8 cellular contexts compared by ENCODE assay signal in the genomic region with DNA sequence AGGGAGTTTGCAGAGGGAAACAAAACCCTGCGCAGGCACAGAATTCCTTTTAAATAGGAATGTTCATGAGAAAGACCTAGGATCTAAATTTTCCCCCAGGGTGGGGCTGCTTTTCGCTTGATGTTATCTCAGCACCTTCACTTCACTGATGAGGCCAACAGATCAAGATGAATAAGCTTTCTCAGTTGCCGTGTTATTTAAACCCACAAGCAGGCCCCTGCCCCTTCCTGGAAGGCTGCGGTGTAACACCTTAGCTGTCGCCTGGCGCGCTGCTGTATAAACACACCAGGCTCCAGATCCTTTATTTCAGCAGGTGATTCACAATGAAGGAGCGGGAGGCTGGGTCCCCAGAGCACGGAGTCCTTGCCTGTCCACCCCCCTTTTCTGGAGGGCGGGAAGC.
A peak's percentile ranks its signal among the peaks of the same experiment; 100 is the strongest.
DNase-seq lines count a peak whose midpoint lies in the region; ATAC-seq and TF ChIP-seq lines count a peak whose summit lies in the region.

No MANE protein-coding gene starts in this region.

- TF ChIP-seq CTCF in progenitor cell of endocrine pancreas (IDR thresholded peaks at IDR 0.05; ENCODE audit: unreplicated experiment), result no peak

- peak overlapping the region; percentile 61 for H3K27ac Mint-ChIP-seq in activated T-cell treated with anti-CD3 and anti-CD28 coated beads, Interleukin-2, amount 50 U/mL, for 72 hours
- peak overlapping the region; percentile 26 for H3K27ac Mint-ChIP-seq in progenitor cell of endocrine pancreas

- peak overlapping the region; percentile 78 to 83 for H3K4me3 Mint-ChIP-seq in activated T-cell treated with anti-CD3 and anti-CD28 coated beads, Interleukin-2, amount 50 U/mL, for 72 hours
- peak overlapping the region; percentile 9 for H3K4me3 Mint-ChIP-seq in progenitor cell of endocrine pancreas (ENCODE audit: low read depth)

- peaks cover 2 to 3% of the 10 kb centered on the region in 2 donors for H3K36me3 Mint-ChIP-seq in activated T-cell treated with anti-CD3 and anti-CD28 coated beads, Interleukin-2, amount 50 U/mL, for 72 hours (ENCODE audit: insufficient read depth in 2 of 2)
- H3K36me3 Mint-ChIP-seq in progenitor cell of endocrine pancreas (ENCODE audit: insufficient read depth), result no peaks in the 10 kb centered on the region

- ATAC-seq in activated T-cell treated with anti-CD3 and anti-CD28 coated beads, Interleukin-2, amount 50 U/mL, for 72 hours (replicated peaks in 1 of 2), result peak; percentile 98 to 99
- ATAC-seq in HG03135 (IDR thresholded peaks at IDR 0.05; ENCODE audit: unreplicated experiment), result no peak
- ATAC-seq in GM21786 (IDR thresholded peaks at IDR 0.05; ENCODE audit: unreplicated experiment), result no peak
- no peak for ATAC-seq in GM18520 (IDR thresholded peaks at IDR 0.05; ENCODE audit: unreplicated experiment)
- no peak for ATAC-seq in SK-N-SH treated with all-trans-retinoic acid at 6 μM for 48 hours

- H3K4me1 Mint-ChIP-seq in activated T-cell treated with anti-CD3 and anti-CD28 coated beads, Interleukin-2, amount 50 U/mL, for 72 hours (ENCODE audit: low read depth), result peaks cover 44% of the 10 kb centered on the region
- peaks cover 24% of the 10 kb centered on the region for H3K4me1 Mint-ChIP-seq in progenitor cell of endocrine pancreas (ENCODE audit: low read depth)

- H3K27me3 Mint-ChIP-seq in activated T-cell treated with anti-CD3 and anti-CD28 coated beads, Interleukin-2, amount 50 U/mL, for 72 hours (ENCODE audit: low read depth), result peaks cover 18% of the 10 kb centered on the region
- peaks cover 16% of the 10 kb centered on the region for H3K27me3 Mint-ChIP-seq in progenitor cell of endocrine pancreas

- H3K9me3 Mint-ChIP-seq in activated T-cell treated with anti-CD3 and anti-CD28 coated beads, Interleukin-2, amount 50 U/mL, for 72 hours, result no peaks in the 10 kb centered on the region
- H3K9me3 Mint-ChIP-seq in progenitor cell of endocrine pancreas (ENCODE audit: low read depth), result no peaks in the 10 kb centered on the region

- DNase-seq in CD1c-positive myeloid dendritic cell (ENCODE audit: extremely low spot score) (peak; percentile 25), NCI-H748 treated with DMSO at 0.1 percent for 48 hours (lab: John Stamatoyannopoulos, UW) (peak; percentile 84), progenitor cell of endocrine pancreas (ENCODE audit: low spot score, unreplicated experiment) (peak; percentile 28)
- peak; percentile 83 to 88 for DNase-seq in activated T-cell treated with anti-CD3 and anti-CD28 coated beads, Interleukin-2, amount 50 U/mL, for 72 hours

TF ChIP-seq in SK-N-SH treated with all-trans-retinoic acid at 6 μM for 48 hours, 23 proteins besides CTCF, POLR2A, EP300 and RAD21:
- TF ChIP-seq, protein P1, sequence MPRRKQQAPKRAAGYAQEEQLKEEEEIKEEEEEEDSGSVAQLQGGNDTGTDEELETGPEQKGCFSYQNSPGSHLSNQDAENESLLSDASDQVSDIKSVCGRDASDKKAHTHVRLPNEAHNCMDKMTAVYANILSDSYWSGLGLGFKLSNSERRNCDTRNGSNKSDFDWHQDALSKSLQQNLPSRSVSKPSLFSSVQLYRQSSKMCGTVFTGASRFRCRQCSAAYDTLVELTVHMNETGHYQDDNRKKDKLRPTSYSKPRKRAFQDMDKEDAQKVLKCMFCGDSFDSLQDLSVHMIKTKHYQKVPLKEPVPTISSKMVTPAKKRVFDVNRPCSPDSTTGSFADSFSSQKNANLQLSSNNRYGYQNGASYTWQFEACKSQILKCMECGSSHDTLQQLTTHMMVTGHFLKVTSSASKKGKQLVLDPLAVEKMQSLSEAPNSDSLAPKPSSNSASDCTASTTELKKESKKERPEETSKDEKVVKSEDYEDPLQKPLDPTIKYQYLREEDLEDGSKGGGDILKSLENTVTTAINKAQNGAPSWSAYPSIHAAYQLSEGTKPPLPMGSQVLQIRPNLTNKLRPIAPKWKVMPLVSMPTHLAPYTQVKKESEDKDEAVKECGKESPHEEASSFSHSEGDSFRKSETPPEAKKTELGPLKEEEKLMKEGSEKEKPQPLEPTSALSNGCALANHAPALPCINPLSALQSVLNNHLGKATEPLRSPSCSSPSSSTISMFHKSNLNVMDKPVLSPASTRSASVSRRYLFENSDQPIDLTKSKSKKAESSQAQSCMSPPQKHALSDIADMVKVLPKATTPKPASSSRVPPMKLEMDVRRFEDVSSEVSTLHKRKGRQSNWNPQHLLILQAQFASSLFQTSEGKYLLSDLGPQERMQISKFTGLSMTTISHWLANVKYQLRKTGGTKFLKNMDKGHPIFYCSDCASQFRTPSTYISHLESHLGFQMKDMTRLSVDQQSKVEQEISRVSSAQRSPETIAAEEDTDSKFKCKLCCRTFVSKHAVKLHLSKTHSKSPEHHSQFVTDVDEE (CRISPR knock-in tag; IDR thresholded peaks at IDR 0.05), result no peak
- TF ChIP-seq CSDC2 (CRISPR knock-in tag; IDR thresholded peaks at IDR 0.05), result no peak
- TF ChIP-seq TOX (CRISPR knock-in tag; IDR thresholded peaks at IDR 0.05; ENCODE audit: borderline replicate concordance), result no peak
- no peak for TF ChIP-seq ESRRG (CRISPR knock-in tag; IDR thresholded peaks at IDR 0.05)
- TF ChIP-seq, protein P2, sequence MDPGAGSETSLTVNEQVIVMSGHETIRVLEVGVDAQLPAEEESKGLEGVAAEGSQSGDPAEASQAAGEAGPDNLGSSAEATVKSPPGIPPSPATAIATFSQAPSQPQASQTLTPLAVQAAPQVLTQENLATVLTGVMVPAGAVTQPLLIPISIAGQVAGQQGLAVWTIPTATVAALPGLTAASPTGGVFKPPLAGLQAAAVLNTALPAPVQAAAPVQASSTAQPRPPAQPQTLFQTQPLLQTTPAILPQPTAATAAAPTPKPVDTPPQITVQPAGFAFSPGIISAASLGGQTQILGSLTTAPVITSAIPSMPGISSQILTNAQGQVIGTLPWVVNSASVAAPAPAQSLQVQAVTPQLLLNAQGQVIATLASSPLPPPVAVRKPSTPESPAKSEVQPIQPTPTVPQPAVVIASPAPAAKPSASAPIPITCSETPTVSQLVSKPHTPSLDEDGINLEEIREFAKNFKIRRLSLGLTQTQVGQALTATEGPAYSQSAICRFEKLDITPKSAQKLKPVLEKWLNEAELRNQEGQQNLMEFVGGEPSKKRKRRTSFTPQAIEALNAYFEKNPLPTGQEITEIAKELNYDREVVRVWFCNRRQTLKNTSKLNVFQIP (CRISPR knock-in tag; IDR thresholded peaks at IDR 0.05; ENCODE audit: borderline replicate concordance, low read depth), result no peak
- TF ChIP-seq ARNTL (CRISPR knock-in tag; IDR thresholded peaks at IDR 0.05; ENCODE audit: borderline replicate concordance, low read depth), result no peak
- TF ChIP-seq ZC3H10 (CRISPR knock-in tag; IDR thresholded peaks at IDR 0.05), result no peak
- no peak for TF ChIP-seq ISL1 (CRISPR knock-in tag; IDR thresholded peaks at IDR 0.05)
- TF ChIP-seq, protein P3, sequence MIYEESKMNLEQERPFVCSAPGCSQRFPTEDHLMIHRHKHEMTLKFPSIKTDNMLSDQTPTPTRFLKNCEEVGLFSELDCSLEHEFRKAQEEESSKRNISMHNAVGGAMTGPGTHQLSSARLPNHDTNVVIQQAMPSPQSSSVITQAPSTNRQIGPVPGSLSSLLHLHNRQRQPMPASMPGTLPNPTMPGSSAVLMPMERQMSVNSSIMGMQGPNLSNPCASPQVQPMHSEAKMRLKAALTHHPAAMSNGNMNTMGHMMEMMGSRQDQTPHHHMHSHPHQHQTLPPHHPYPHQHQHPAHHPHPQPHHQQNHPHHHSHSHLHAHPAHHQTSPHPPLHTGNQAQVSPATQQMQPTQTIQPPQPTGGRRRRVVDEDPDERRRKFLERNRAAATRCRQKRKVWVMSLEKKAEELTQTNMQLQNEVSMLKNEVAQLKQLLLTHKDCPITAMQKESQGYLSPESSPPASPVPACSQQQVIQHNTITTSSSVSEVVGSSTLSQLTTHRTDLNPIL (CRISPR knock-in tag; IDR thresholded peaks at IDR 0.05; ENCODE audit: low read depth), result no peak
- TF ChIP-seq ZNF70 (CRISPR knock-in tag; IDR thresholded peaks at IDR 0.05), result no peak
- no peak for TF ChIP-seq RARB (CRISPR knock-in tag; IDR thresholded peaks at IDR 0.05)
- TF ChIP-seq GLIS3 (CRISPR knock-in tag; IDR thresholded peaks at IDR 0.05), result no peak
- no peak for TF ChIP-seq PPARA (CRISPR knock-in tag; IDR thresholded peaks at IDR 0.05; ENCODE audit: borderline replicate concordance)
- no peak for TF ChIP-seq ZNF8 (CRISPR knock-in tag; IDR thresholded peaks at IDR 0.05)
- TF ChIP-seq, protein P4, sequence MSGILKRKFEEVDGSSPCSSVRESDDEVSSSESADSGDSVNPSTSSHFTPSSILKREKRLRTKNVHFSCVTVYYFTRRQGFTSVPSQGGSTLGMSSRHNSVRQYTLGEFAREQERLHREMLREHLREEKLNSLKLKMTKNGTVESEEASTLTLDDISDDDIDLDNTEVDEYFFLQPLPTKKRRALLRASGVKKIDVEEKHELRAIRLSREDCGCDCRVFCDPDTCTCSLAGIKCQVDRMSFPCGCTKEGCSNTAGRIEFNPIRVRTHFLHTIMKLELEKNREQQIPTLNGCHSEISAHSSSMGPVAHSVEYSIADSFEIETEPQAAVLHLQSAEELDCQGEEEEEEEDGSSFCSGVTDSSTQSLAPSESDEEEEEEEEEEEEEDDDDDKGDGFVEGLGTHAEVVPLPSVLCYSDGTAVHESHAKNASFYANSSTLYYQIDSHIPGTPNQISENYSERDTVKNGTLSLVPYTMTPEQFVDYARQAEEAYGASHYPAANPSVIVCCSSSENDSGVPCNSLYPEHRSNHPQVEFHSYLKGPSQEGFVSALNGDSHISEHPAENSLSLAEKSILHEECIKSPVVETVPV (CRISPR knock-in tag; IDR thresholded peaks at IDR 0.05), result no peak
- TF ChIP-seq ZNF565 (CRISPR knock-in tag; conservative IDR thresholded peaks at IDR 0.05; ENCODE audit: low read depth), result no peak
- no peak for TF ChIP-seq BACH2 (CRISPR knock-in tag; IDR thresholded peaks at IDR 0.05; ENCODE audit: borderline replicate concordance)

Comparison
In these comparisons a context has a peak if more than half of its experiments do, and no peak if none do; other contexts are left out.
1. DNase-seq: peak in every context shown above with its lines; median percentile 86 in activated T-cell treated with anti-CD3 and anti-CD28 coated beads, Interleukin-2, amount 50 U/mL, for 72 hours; 84 in NCI-H748 treated with DMSO at 0.1 percent for 48 hours; 28 in progenitor cell of endocrine pancreas; 25 in CD1c-positive myeloid dendritic cell.
2. ATAC-seq: peak in activated T-cell treated with anti-CD3 and anti-CD28 coated beads, Interleukin-2, amount 50 U/mL, for 72 hours (2 of 2); none in HG03135 (single experiment), GM21786 (single experiment), GM18520 (single experiment) and SK-N-SH treated with all-trans-retinoic acid at 6 μM for 48 hours (single experiment).